In genomic region chr6:13488015-13488895, GRCh38 we compare ENCODE assay signal across 8 cellular contexts. TPM values are rescaled to one million over a fixed set of nuclear protein-coding genes. Genes with fewer than 3 reads are reported as not detected.
DNase-seq lines count a peak whose midpoint lies in the region; ATAC-seq, FAIRE-seq and TF ChIP-seq lines count a peak whose summit lies in the region.

No MANE protein-coding gene starts in this region.

- H3K36me3 Mint-ChIP-seq in stimulated activated memory B cell treated with anti-CD40 and anti-IgM and Interleukin-4, amounts not matched to agents 10 μg/mL and 1 μg/mL and 100 μg/mL, for 72 hours = no peaks in the 10 kb centered on the region

- H3K27ac Mint-ChIP-seq in stimulated activated memory B cell treated with anti-CD40 and anti-IgM and Interleukin-4, amounts not matched to agents 10 μg/mL and 1 μg/mL and 100 μg/mL, for 72 hours = peak overlapping the region; percentile 76

- DNase-seq in SIG-M5 treated with dmso at 0.1 percent for 504 hours (lab: John Stamatoyannopoulos, UW; ENCODE audit: unreplicated experiment) (peak; percentile 64), SIG-M5 (lab: John Stamatoyannopoulos, UW) (no peak), RPMI7951 (ENCODE audit: low read depth) (peak; percentile 38), bronchial epithelial cell (ENCODE audit: low read depth) (no peak), left colon (peak; percentile 60 to 76), midbrain (lab: John Stamatoyannopoulos, UW) (no peak), NCI-H345 (lab: John Stamatoyannopoulos, UW) (no peak)

- no peaks in the 10 kb centered on the region for H3K27me3 ChIP-seq in bronchial epithelial cell (ENCODE audit: control insufficient read depth, insufficient read depth, low read length)

- peak overlapping the region; percentile 88 for H3K4me3 Mint-ChIP-seq in stimulated activated memory B cell treated with anti-CD40 and anti-IgM and Interleukin-4, amounts not matched to agents 10 μg/mL and 1 μg/mL and 100 μg/mL, for 72 hours

- H3K36me3 ChIP-seq in bronchial epithelial cell (ENCODE audit: control insufficient read depth, insufficient read depth, low read length) = no peaks in the 10 kb centered on the region

- no peaks in the 10 kb centered on the region for H3K27me3 Mint-ChIP-seq in stimulated activated memory B cell treated with anti-CD40 and anti-IgM and Interleukin-4, amounts not matched to agents 10 μg/mL and 1 μg/mL and 100 μg/mL, for 72 hours

- H3K9me3 Mint-ChIP-seq in stimulated activated memory B cell treated with anti-CD40 and anti-IgM and Interleukin-4, amounts not matched to agents 10 μg/mL and 1 μg/mL and 100 μg/mL, for 72 hours = no peaks in the 10 kb centered on the region

- H3K4me3 ChIP-seq in bronchial epithelial cell (ENCODE audit: low read depth, low read length) = peak overlapping the region; percentile 41

- intact Hi-C loops in left colon (cut with DNase I, micrococcal nuclease) = no loop called here

- peaks cover 41% of the 10 kb centered on the region for H3K4me1 Mint-ChIP-seq in stimulated activated memory B cell treated with anti-CD40 and anti-IgM and Interleukin-4, amounts not matched to agents 10 μg/mL and 1 μg/mL and 100 μg/mL, for 72 hours

- no peak for FAIRE-seq in bronchial epithelial cell (lab: Jason Lieb, UNC)

- ATAC-seq in left colon = peak; percentile 8
- ATAC-seq in stimulated activated memory B cell treated with anti-CD40 and anti-IgM and Interleukin-4, amounts not matched to agents 10 μg/mL and 1 μg/mL and 100 μg/mL, for 72 hours = no peak

- TF ChIP-seq CTCF in bronchial epithelial cell (IDR thresholded peaks at IDR 0.05; ENCODE audit: insufficient read depth, low read length, severe bottlenecking) = no peak

RNA-seq across cellular contexts. Expression of gene GFOD1, which starts 0.9 kb away (rescaled TPM):
- 1.8 TPM in 2 replicates for total RNA-seq in RPMI7951 (2014; rRNA removed; shearing (Covaris generic))
- total RNA-seq in bronchial epithelial cell (16.3 and 20.6 TPM in 2 replicates), left colon (10 to 100 TPM in 1 of 2 donors, 1 to 10 TPM in 1; 9.2 to 15.9 TPM)

Comparison
In these comparisons a context has a peak if more than half of its experiments do, and no peak if none do; other contexts are left out.
1. DNase-seq: peak in SIG-M5 treated with dmso at 0.1 percent for 504 hours (single experiment), RPMI7951 (single experiment) and left colon (2 of 2); none in SIG-M5 (single experiment), bronchial epithelial cell (single experiment), midbrain (single experiment) and NCI-H345 (single experiment).